Comparison of ENCODE assay signal across 18 cellular contexts in genomic region chr5:112647428-112647827, GRCh38.
DNase-seq lines count a peak whose midpoint lies in the region; ATAC-seq and TF ChIP-seq lines count a peak whose summit lies in the region.
"Had no signal": no experiment of that assay in that cellular context is flagged by ENCODE, and none has a peak within 500 bp of the region (broad histone marks: within the 10 kb centered on the region; RNA-seq: fewer than 3 reads in every experiment).

No MANE protein-coding gene starts in this region.

- no peaks in the 10 kb centered on the region for H3K36me3 Mint-ChIP-seq in mesothelial cell of epicardium
- H3K36me3 Mint-ChIP-seq: CD4-positive, CD25-positive, alpha-beta regulatory T cell had no signal

- peaks cover 68% of the 10 kb centered on the region for H3K4me1 Mint-ChIP-seq in mesothelial cell of epicardium

- peak; percentile 37 for DNase-seq in ELF-1 (ENCODE audit: low read depth, low spot score)
- DNase-seq in SJCRH30 = peak; percentile 23 to 27
- peak; percentile 56 for DNase-seq in iPS DF 19.7 (ENCODE audit: low read depth, low spot score)
- DNase-seq in mesothelial cell of epicardium (ENCODE audit: low spot score in 2 of 2, unreplicated experiment in 2 of 2) = no peak
- DNase-seq in AG20443 (ENCODE audit: low spot score) = no peak
- no peak for DNase-seq in NCI-H1930 (lab: John Stamatoyannopoulos, UW)
- DNase-seq: BE2C; CD4-positive, CD25-positive, alpha-beta regulatory T cell; COR-L47; DMS 273 treated with DMSO at 0.1 percent for 48 hours; DND-41; NCI-H1105; NCI-H2081 treated with DMSO at 0.1 percent for 48 hours; Peyer's patch had no signal

- H3K4me1 ChIP-seq in SJCRH30 = peaks cover 8% of the 10 kb centered on the region; the same call in 1 of the 2 replicates
- H3K4me1 ChIP-seq: BE2C, HAP-1 had no signal

- no peaks in the 10 kb centered on the region for H3K9me3 Mint-ChIP-seq in mesothelial cell of epicardium

- H3K4me3 ChIP-seq in SJCRH30 = no peak overlapping the region
- H3K4me3 ChIP-seq: HAP-1, Peyer's patch had no signal

- H3K27me3 Mint-ChIP-seq in mesothelial cell of epicardium (ENCODE audit: low read depth) = no peaks in the 10 kb centered on the region

- no peak for ATAC-seq in SK-N-SH treated with all-trans-retinoic acid at 6 μM for 48 hours
- ATAC-seq in HG02884 (IDR thresholded peaks at IDR 0.05; ENCODE audit: unreplicated experiment) = no peak

- peak overlapping the region; percentile 68 for H3K27ac Mint-ChIP-seq in mesothelial cell of epicardium
- H3K27ac Mint-ChIP-seq: CD4-positive, CD25-positive, alpha-beta regulatory T cell had no signal

- H3K36me3 ChIP-seq in SJCRH30 = no peaks in the 10 kb centered on the region
- H3K36me3 ChIP-seq: BE2C, HAP-1, Peyer's patch had no signal

- H3K27me3 ChIP-seq in SJCRH30 = no peaks in the 10 kb centered on the region
- H3K27me3 ChIP-seq: BE2C, Peyer's patch had no signal

- H3K9me3 ChIP-seq in SJCRH30 (replicated peaks) = no peaks in the 10 kb centered on the region
- H3K9me3 ChIP-seq: BE2C, HAP-1, Peyer's patch had no signal

- no peak overlapping the region for H3K27ac ChIP-seq in SJCRH30
- H3K27ac ChIP-seq: 22Rv1, Peyer's patch had no signal

- no peak overlapping the region for H3K4me3 Mint-ChIP-seq in mesothelial cell of epicardium
- H3K4me3 Mint-ChIP-seq: CD4-positive, CD25-positive, alpha-beta regulatory T cell had no signal

- no peak for TF ChIP-seq CTCF in mesothelial cell of epicardium (IDR thresholded peaks at IDR 0.05; ENCODE audit: unreplicated experiment)

TF ChIP-seq in SK-N-SH treated with all-trans-retinoic acid at 6 μM for 48 hours, 23 proteins besides CTCF, POLR2A, EP300 and RAD21:
- TF ChIP-seq, protein P1, sequence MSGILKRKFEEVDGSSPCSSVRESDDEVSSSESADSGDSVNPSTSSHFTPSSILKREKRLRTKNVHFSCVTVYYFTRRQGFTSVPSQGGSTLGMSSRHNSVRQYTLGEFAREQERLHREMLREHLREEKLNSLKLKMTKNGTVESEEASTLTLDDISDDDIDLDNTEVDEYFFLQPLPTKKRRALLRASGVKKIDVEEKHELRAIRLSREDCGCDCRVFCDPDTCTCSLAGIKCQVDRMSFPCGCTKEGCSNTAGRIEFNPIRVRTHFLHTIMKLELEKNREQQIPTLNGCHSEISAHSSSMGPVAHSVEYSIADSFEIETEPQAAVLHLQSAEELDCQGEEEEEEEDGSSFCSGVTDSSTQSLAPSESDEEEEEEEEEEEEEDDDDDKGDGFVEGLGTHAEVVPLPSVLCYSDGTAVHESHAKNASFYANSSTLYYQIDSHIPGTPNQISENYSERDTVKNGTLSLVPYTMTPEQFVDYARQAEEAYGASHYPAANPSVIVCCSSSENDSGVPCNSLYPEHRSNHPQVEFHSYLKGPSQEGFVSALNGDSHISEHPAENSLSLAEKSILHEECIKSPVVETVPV (CRISPR knock-in tag; IDR thresholded peaks at IDR 0.05) = no peak
- no peak for TF ChIP-seq ZC3H10 (CRISPR knock-in tag; IDR thresholded peaks at IDR 0.05)
- no peak for TF ChIP-seq ZFP30 (CRISPR knock-in tag; IDR thresholded peaks at IDR 0.05)
- TF ChIP-seq OSR1 (CRISPR knock-in tag; IDR thresholded peaks at IDR 0.05) = no peak
- TF ChIP-seq RARB (CRISPR knock-in tag; IDR thresholded peaks at IDR 0.05) = no peak
- no peak for TF ChIP-seq ZNF8 (CRISPR knock-in tag; IDR thresholded peaks at IDR 0.05)
- TF ChIP-seq ISL1 (CRISPR knock-in tag; IDR thresholded peaks at IDR 0.05) = no peak
- no peak for TF ChIP-seq CSDC2 (CRISPR knock-in tag; IDR thresholded peaks at IDR 0.05)
- TF ChIP-seq CREB5 (CRISPR knock-in tag; IDR thresholded peaks at IDR 0.05; ENCODE audit: low read depth) = no peak
- TF ChIP-seq TCF4 (CRISPR knock-in tag; IDR thresholded peaks at IDR 0.05; ENCODE audit: borderline replicate concordance) = no peak
- TF ChIP-seq, protein P2, sequence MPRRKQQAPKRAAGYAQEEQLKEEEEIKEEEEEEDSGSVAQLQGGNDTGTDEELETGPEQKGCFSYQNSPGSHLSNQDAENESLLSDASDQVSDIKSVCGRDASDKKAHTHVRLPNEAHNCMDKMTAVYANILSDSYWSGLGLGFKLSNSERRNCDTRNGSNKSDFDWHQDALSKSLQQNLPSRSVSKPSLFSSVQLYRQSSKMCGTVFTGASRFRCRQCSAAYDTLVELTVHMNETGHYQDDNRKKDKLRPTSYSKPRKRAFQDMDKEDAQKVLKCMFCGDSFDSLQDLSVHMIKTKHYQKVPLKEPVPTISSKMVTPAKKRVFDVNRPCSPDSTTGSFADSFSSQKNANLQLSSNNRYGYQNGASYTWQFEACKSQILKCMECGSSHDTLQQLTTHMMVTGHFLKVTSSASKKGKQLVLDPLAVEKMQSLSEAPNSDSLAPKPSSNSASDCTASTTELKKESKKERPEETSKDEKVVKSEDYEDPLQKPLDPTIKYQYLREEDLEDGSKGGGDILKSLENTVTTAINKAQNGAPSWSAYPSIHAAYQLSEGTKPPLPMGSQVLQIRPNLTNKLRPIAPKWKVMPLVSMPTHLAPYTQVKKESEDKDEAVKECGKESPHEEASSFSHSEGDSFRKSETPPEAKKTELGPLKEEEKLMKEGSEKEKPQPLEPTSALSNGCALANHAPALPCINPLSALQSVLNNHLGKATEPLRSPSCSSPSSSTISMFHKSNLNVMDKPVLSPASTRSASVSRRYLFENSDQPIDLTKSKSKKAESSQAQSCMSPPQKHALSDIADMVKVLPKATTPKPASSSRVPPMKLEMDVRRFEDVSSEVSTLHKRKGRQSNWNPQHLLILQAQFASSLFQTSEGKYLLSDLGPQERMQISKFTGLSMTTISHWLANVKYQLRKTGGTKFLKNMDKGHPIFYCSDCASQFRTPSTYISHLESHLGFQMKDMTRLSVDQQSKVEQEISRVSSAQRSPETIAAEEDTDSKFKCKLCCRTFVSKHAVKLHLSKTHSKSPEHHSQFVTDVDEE (CRISPR knock-in tag; IDR thresholded peaks at IDR 0.05) = no peak
- no peak for TF ChIP-seq SNAI2 (CRISPR knock-in tag; IDR thresholded peaks at IDR 0.05)
- TF ChIP-seq POU6F1 (CRISPR knock-in tag; IDR thresholded peaks at IDR 0.05; ENCODE audit: borderline replicate concordance, low read depth) = no peak
- no peak for TF ChIP-seq ESRRG (CRISPR knock-in tag; IDR thresholded peaks at IDR 0.05)
- TF ChIP-seq PATZ1 (CRISPR knock-in tag; IDR thresholded peaks at IDR 0.05; ENCODE audit: borderline replicate concordance) = no peak
- no peak for TF ChIP-seq ZNF70 (CRISPR knock-in tag; IDR thresholded peaks at IDR 0.05)
- TF ChIP-seq GLIS3 (CRISPR knock-in tag; IDR thresholded peaks at IDR 0.05) = no peak
- TF ChIP-seq ARNTL (CRISPR knock-in tag; IDR thresholded peaks at IDR 0.05; ENCODE audit: borderline replicate concordance, low read depth) = no peak
- no peak for TF ChIP-seq TOX (CRISPR knock-in tag; IDR thresholded peaks at IDR 0.05; ENCODE audit: borderline replicate concordance)
- no peak for TF ChIP-seq PPARA (CRISPR knock-in tag; IDR thresholded peaks at IDR 0.05; ENCODE audit: borderline replicate concordance)
TF ChIP-seq in SK-N-SH treated with all-trans-retinoic acid at 6 μM for 48 hours: peak in this region for 0.

Comparison
In these comparisons a context has a peak if more than half of its experiments do, and no peak if none do; other contexts are left out.
1. DNase-seq: peak in ELF-1 (single experiment), SJCRH30 (2 of 2) and iPS DF 19.7 (single experiment); none in mesothelial cell of epicardium (0 of 2), AG20443 (single experiment) and NCI-H1930 (0 of 2).